ENCODE assay signal across 27 cellular contexts in the genomic region with DNA sequence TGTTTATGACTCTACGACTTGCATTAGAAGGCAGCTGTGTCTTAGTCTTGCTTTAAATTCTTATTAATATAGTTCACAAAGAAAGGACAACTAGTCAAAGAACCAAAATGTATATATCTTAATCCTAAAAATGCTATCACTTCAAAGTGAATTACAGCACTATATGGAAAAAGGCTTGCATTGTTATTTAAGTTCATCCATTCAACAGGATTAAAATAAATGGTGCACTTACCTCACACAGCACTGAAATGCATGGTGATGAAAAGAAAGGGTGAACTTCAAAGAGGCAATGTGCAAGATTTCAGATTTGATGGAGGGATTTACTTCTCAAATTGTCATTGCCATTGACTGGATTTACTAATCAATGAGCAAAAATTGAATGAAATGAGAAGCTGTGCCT.
DNase-seq lines count a peak whose midpoint lies in the region; ATAC-seq and TF ChIP-seq lines count a peak whose summit lies in the region.
"Had no signal": no experiment of that assay in that cellular context is flagged by ENCODE, and none has a peak within 500 bp of the region (broad histone marks: within the 10 kb centered on the region; RNA-seq: fewer than 3 reads in every experiment).

No MANE protein-coding gene starts in this region.

- TF ChIP-seq CTCF in nephron progenitor cell (IDR thresholded peaks at IDR 0.05), result no peak

- DNase-seq in cerebellar cortex (ENCODE audit: low spot score), result peak; percentile 33
- DNase-seq in nephron progenitor cell, result no peak
- no peak for DNase-seq in stimulated activated CD8-positive, alpha-beta memory T cell treated with anti-CD3 and anti-CD28 coated beads, Interleukin-4, amount 100 ng/mL, for 48 hours
- DNase-seq: 8988T; ACHN; AML-193; BE2C; C1 segment of cervical spinal cord; Caco-2; Calu3; CD4-positive, alpha-beta memory T cell; CD4-positive, alpha-beta T cell; CD4-positive, CD25-positive, alpha-beta regulatory T cell; CD8-positive, alpha-beta memory T cell; CD8-positive, alpha-beta T cell; COR-L47; DMS 273 treated with DMSO at 0.1 percent for 48 hours; DMS153; DMS53; DMS79; DMS79 treated with DMSO at 0.1 percent for 48 hours; DND-41; EL had no signal

- H3K4me3 Mint-ChIP-seq in nephron progenitor cell, result no peak overlapping the region
- H3K4me3 Mint-ChIP-seq: B cell; CD14-positive monocyte; CD4-positive, alpha-beta memory T cell; CD4-positive, alpha-beta T cell; CD4-positive, CD25-positive, alpha-beta regulatory T cell; CD8-positive, alpha-beta memory T cell; CD8-positive, alpha-beta T cell had no signal

- H3K27ac Mint-ChIP-seq in nephron progenitor cell, result peak overlapping the region; percentile 64
- H3K27ac Mint-ChIP-seq: B cell; CD14-positive monocyte; CD4-positive, alpha-beta memory T cell; CD4-positive, alpha-beta T cell; CD4-positive, CD25-positive, alpha-beta regulatory T cell; CD8-positive, alpha-beta memory T cell; CD8-positive, alpha-beta T cell had no signal

- peaks cover 23% of the 10 kb centered on the region for H3K36me3 Mint-ChIP-seq in nephron progenitor cell (ENCODE audit: low read depth)
- H3K36me3 Mint-ChIP-seq: CD14-positive monocyte; CD4-positive, alpha-beta memory T cell; CD4-positive, CD25-positive, alpha-beta regulatory T cell; CD8-positive, alpha-beta T cell had no signal

- no peak for TF ChIP-seq POLR2A in GM18505 (IDR thresholded peaks at IDR 0.05; ENCODE audit: borderline replicate concordance, extremely low read depth, insufficient read depth, insufficient read length)

- ATAC-seq in GM18505 (IDR thresholded peaks at IDR 0.05; ENCODE audit: unreplicated experiment), result no peak
- ATAC-seq: A549; CD8-positive, alpha-beta T cell had no signal

- no peaks in the 10 kb centered on the region for H3K27me3 Mint-ChIP-seq in nephron progenitor cell (ENCODE audit: low read depth, poor library complexity)
- H3K27me3 Mint-ChIP-seq: B cell; CD4-positive, alpha-beta memory T cell; CD4-positive, alpha-beta T cell; CD4-positive, CD25-positive, alpha-beta regulatory T cell; CD8-positive, alpha-beta memory T cell had no signal

- H3K4me1 Mint-ChIP-seq in nephron progenitor cell, result peaks cover 43% of the 10 kb centered on the region
- H3K4me1 Mint-ChIP-seq: B cell; CD14-positive monocyte; CD4-positive, alpha-beta memory T cell; CD4-positive, CD25-positive, alpha-beta regulatory T cell; CD8-positive, alpha-beta memory T cell had no signal

- H3K9me3 Mint-ChIP-seq in nephron progenitor cell, result peaks cover 20% of the 10 kb centered on the region
